Comparison of ENCODE assay signal across 4 cellular contexts in the genomic region with DNA sequence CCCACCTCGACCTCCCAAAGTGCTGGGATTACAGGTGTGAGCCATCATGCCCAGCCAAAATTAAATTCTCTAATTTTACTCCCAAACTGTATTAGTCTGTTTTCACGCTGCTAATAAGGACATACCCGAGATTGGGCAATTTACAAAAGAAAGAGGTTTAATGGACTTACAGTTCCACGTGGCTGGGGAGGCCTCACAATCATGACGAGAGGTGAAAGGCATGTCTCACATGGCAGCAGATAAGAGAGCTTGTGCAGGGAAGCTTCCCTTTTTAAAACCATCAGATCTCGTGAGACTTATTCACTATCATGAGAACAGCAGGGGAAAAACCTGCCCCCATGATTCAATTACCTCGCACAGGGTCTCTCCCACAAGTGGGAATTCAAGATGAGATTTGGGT. TPM values are rescaled to one million over a fixed set of nuclear protein-coding genes. Genes with fewer than 3 reads are reported as not detected.
DNase-seq lines count a peak whose midpoint lies in the region; ATAC-seq, FAIRE-seq and TF ChIP-seq lines count a peak whose summit lies in the region.
"Not testable (repeated sequence)": the region's sequence is repeated elsewhere in the genome, so short reads cannot be mapped to it uniquely, and the experiment has no call there.

No MANE protein-coding gene starts in this region.

- not testable (repeated sequence) for H3K9me3 ChIP-seq in K562 (replicated peaks; ENCODE audit: control insufficient read depth, insufficient read depth, low read depth, low read length); endothelial cell of umbilical vein (replicated peaks; ENCODE audit: control insufficient read depth, insufficient read depth, low read length)

- not testable (repeated sequence) for TF ChIP-seq EP300 in K562 (IDR thresholded peaks at IDR 0.05; ENCODE audit: low read length)

- H3K9me3 Mint-ChIP-seq in GM23338, nephron progenitor cell: not testable (repeated sequence)

- 0 out of 2 replicates have a peak, but pooled peaks cover 10% of the 10 kb centered on the region for H3K4me1 ChIP-seq in GM23338 (ENCODE audit: insufficient read depth)
- not testable (repeated sequence) for H3K4me1 ChIP-seq in K562 (replicated peaks in 1 of 2; ENCODE audit: control insufficient read depth in 2 of 2, insufficient read depth in 2 of 2, low read length in 2 of 2); endothelial cell of umbilical vein (ENCODE audit: control insufficient read depth, extremely low read depth, insufficient read depth, low read length)

- not testable (repeated sequence) for H3K4me3 Mint-ChIP-seq in GM23338, nephron progenitor cell

- not testable (repeated sequence) for TF ChIP-seq POLR2A in K562 (conservative IDR thresholded peaks at IDR 0.05); endothelial cell of umbilical vein (IDR thresholded peaks at IDR 0.05; ENCODE audit: low read depth, low read length)

- not testable (repeated sequence) for H3K27me3 ChIP-seq in GM23338 (ENCODE audit: insufficient read depth); K562 (ENCODE audit: control insufficient read depth in 2 of 2, insufficient read depth in 2 of 2, low read length in 2 of 2); endothelial cell of umbilical vein (ENCODE audit: control insufficient read depth in 2 of 2, insufficient read depth in 2 of 2, low read length in 2 of 2)

- H3K4me3 ChIP-seq in GM23338; K562; endothelial cell of umbilical vein (replicated peaks in 1 of 3; ENCODE audit: insufficient read depth in 1 of 3, low read depth in 1 of 3, low read length in 3 of 3): not testable (repeated sequence)

- not testable (repeated sequence) for H3K79me2 ChIP-seq in GM23338 (replicated peaks; ENCODE audit: insufficient read depth); K562 (ENCODE audit: control insufficient read depth, insufficient read depth, low read length); endothelial cell of umbilical vein (ENCODE audit: control insufficient read depth, insufficient read depth, low read length)

- not testable (repeated sequence) for H3F3A ChIP-seq in GM23338 (replicated peaks; ENCODE audit: low read depth)

- H3K36me3 Mint-ChIP-seq in GM23338 (ENCODE audit: low read depth); nephron progenitor cell (ENCODE audit: low read depth): not testable (repeated sequence)

- POLR2A ChIA-PET in K562 (lab: Yijun Ruan, JAX): interaction anchor here (1.5 to 1.6 kb wide), 3 partner anchors 8 to 26 kb away, joined by 4 read pairs; partner anchors contain the start of gene HNRNPA3
- POLR2A ChIA-PET in endothelial cell of umbilical vein (lab: Charles Lee): not testable (repeated sequence)

- WGBS in K562 (ENCODE audit: insufficient coverage, low coverage, missing lambda C conversion rate): 34% methylated on average over 6 of the region's 7 CpGs

- not testable (repeated sequence) for TF ChIP-seq RAD21 in K562 (CRISPR knock-in tag; conservative IDR thresholded peaks at IDR 0.05 in 1 of 2, IDR thresholded peaks at IDR 0.05 in 1 of 2)

- H3K27ac ChIP-seq in GM23338 (ENCODE audit: low read depth); K562 (ENCODE audit: extremely low read depth, low read depth, low read length); endothelial cell of umbilical vein (ENCODE audit: insufficient read depth, low read depth, low read length): not testable (repeated sequence)

- not testable (repeated sequence) for H3K9me2 ChIP-seq in GM23338 (ENCODE audit: insufficient read depth)

- FAIRE-seq in K562 (lab: Jason Lieb, UNC): not testable (repeated sequence)
- FAIRE-seq in endothelial cell of umbilical vein (lab: Jason Lieb, UNC): peak; percentile 18

- not testable (repeated sequence) for BruUV-seq in K562 (replicated peaks; lab: Mats Ljungman, UMichigan); endothelial cell of umbilical vein (replicated peaks; lab: Mats Ljungman, UMichigan)

- not testable (repeated sequence) for H4K20me1 ChIP-seq in GM23338 (replicated peaks; ENCODE audit: insufficient read depth); K562 (replicated peaks; ENCODE audit: control insufficient read depth, insufficient read depth, low read length); endothelial cell of umbilical vein (replicated peaks; ENCODE audit: control insufficient read depth, extremely low read depth, insufficient read depth, low read length)

- not testable (repeated sequence) for H3K27me3 Mint-ChIP-seq in GM23338 (ENCODE audit: insufficient read depth, low read depth, poor library complexity); nephron progenitor cell (ENCODE audit: low read depth, poor library complexity)

- not testable (repeated sequence) for H3K36me3 ChIP-seq in GM23338 (ENCODE audit: insufficient read depth); K562 (ENCODE audit: control insufficient read depth, insufficient read depth, low read length); endothelial cell of umbilical vein (ENCODE audit: control insufficient read depth in 2 of 2, extremely low read depth in 1 of 2, insufficient read depth in 2 of 2, low read length in 2 of 2)

- in situ Hi-C loops in K562 (cut with MboI): not testable (repeated sequence)

- CTCF ChIA-PET in K562 (lab: Yijun Ruan, JAX; ENCODE audit: low intra/inter-chr PET ratio): not testable (repeated sequence)
- CTCF ChIA-PET in endothelial cell of umbilical vein (lab: Charles Lee): interaction anchor here (1.2 to 1.5 kb wide), 2 partner anchors 9 to 21 kb away, joined by 3 read pairs; no protein-coding TSS in a partner anchor

- H3K4me2 ChIP-seq in GM23338; K562 (ENCODE audit: insufficient read depth, low read length); endothelial cell of umbilical vein (ENCODE audit: insufficient read depth, low read length): not testable (repeated sequence)

- ATAC-seq in GM23338, K562: not testable (repeated sequence)

- not testable (repeated sequence) for TF ChIP-seq CTCF in GM23338 (conservative IDR thresholded peaks at IDR 0.05; ENCODE audit: low read depth in 2 of 2); K562 (IDR thresholded peaks at IDR 0.05 in 2 of 3, conservative IDR thresholded peaks at IDR 0.05 in 1 of 3; ENCODE audit: insufficient read depth in 2 of 3, low read depth in 1 of 3, low read length in 3 of 3); endothelial cell of umbilical vein (IDR thresholded peaks at IDR 0.05; ENCODE audit: extremely low read depth in 1 of 2, insufficient read depth in 1 of 2, low read depth in 1 of 2, low read length in 2 of 2); nephron progenitor cell (IDR thresholded peaks at IDR 0.05)

- dilution Hi-C loops in endothelial cell of umbilical vein (cut with MboI; ENCODE audit: extremely low pct_ligation_motif_present, low sequenced_read_pairs): not testable (repeated sequence)

- not testable (repeated sequence) for DNase-seq in GM23338 (ENCODE audit: low spot score); K562 (ENCODE audit: extremely low read depth in 1 of 4, low spot score in 3 of 4); endothelial cell of umbilical vein (ENCODE audit: low read depth, low spot score); nephron progenitor cell

- H3K9ac ChIP-seq in K562 (ENCODE audit: insufficient read depth in 1 of 2, low read depth in 2 of 2, low read length in 2 of 2); endothelial cell of umbilical vein (replicated peaks; ENCODE audit: extremely low read depth, insufficient read depth, low read length): not testable (repeated sequence)

- H2AFZ ChIP-seq in GM23338: peak overlapping the region; percentile 89
- not testable (repeated sequence) for H2AFZ ChIP-seq in K562 (ENCODE audit: low read depth, low read length); endothelial cell of umbilical vein (ENCODE audit: low read depth, low read length)

- intact Hi-C loops in K562 (cut with micrococcal nuclease); endothelial cell of umbilical vein (cut with micrococcal nuclease): not testable (repeated sequence)

- H3K4me1 Mint-ChIP-seq in GM23338: not testable (repeated sequence)
- H3K4me1 Mint-ChIP-seq in nephron progenitor cell: peaks cover 47% of the 10 kb centered on the region

- not testable (repeated sequence) for H3K9me1 ChIP-seq in K562 (ENCODE audit: control insufficient read depth, insufficient read depth, low read length); endothelial cell of umbilical vein (replicated peaks; ENCODE audit: control insufficient read depth, extremely low read depth, insufficient read depth, low read length)

- not testable (repeated sequence) for H3K27ac Mint-ChIP-seq in GM23338
- H3K27ac Mint-ChIP-seq in nephron progenitor cell: peak overlapping the region; percentile 77

RNA-seq across cellular contexts. Expression of gene HNRNPA3, which starts 26.6 kb away (rescaled TPM):
- 151 and 158 TPM in 2 replicates for total RNA-seq in GM23338 (2014; rRNA removed; shearing (Covaris generic))
- polyA plus RNA-seq in GM23338 (2016; fragmentation: Nextera tagmentation; extraction: Ambion mirVana) (290 and 376 TPM in 2 replicates), K562 (2011; rRNA removed) (150 and 215 TPM in 2 replicates), K562 (2014; fragmentation: Illumina TruSeq; extraction: Trizol) (356 and 381 TPM in 2 replicates), K562 (2014; fragmentation: Nextera tagmentation; extraction: Ambion mirVana) (100 to 1,000 TPM; 108 to 192 TPM), K562 (2014; rRNA removed) (381 and 428 TPM in 2 replicates), endothelial cell of umbilical vein (28.0 and 57.5 TPM in 2 replicates)
- 113 and 428 TPM in 2 replicates for total RNA-seq in K562 (2011; cell fraction: chromatin; rRNA removed; ENCODE audit: low replicate concordance)
- 48.9 and 75.0 TPM in 2 replicates for total RNA-seq in K562 (2011; cell fraction: nucleolus; rRNA removed)
- total RNA-seq in K562 (2011; cell fraction: nucleoplasm; rRNA removed): 198 and 354 TPM in 2 replicates
- total RNA-seq in K562 (2014; rRNA removed) (72.8 and 79.5 TPM in 2 replicates), K562 (2014; rRNA removed; fragmentation: Illumina TruSeq; extraction: Trizol) (130 and 151 TPM in 2 replicates), K562 (2015; rRNA removed; fragmentation: Illumina TruSeq; extraction: Trizol) (112 and 114 TPM in 2 replicates), K562 (2021) (249 and 272 TPM in 2 replicates), endothelial cell of umbilical vein (316 and 322 TPM in 2 replicates)
- polyA plus RNA-seq in K562 (2011; cell fraction: cytosol; rRNA removed): 28.0 and 59.6 TPM in 2 replicates
- polyA plus RNA-seq in K562 (2011; cell fraction: nucleus; rRNA removed): 96.2 and 150 TPM in 2 replicates
- 364 and 720 TPM in 2 replicates for polyA plus RNA-seq in K562 (2012)
- 97.6 and 107 TPM in 2 replicates for polyA minus RNA-seq in K562 (2011; rRNA and poly(A)+ RNA removed)
- 69.7 and 76.8 TPM in 2 replicates for polyA minus RNA-seq in K562 (2011; cell fraction: cytosol; rRNA and poly(A)+ RNA removed)
- 57.9 and 104 TPM in 2 replicates for polyA minus RNA-seq in K562 (2011; cell fraction: nucleus; rRNA and poly(A)+ RNA removed)
- 143 and 159 TPM in 2 replicates for polyA plus RNA-seq in endothelial cell of umbilical vein (2011; cell fraction: cytosol; rRNA removed)
- 136 and 204 TPM in 2 replicates for polyA plus RNA-seq in endothelial cell of umbilical vein (2011; cell fraction: nucleus; rRNA removed)
- 422 and 615 TPM in 2 replicates for polyA plus RNA-seq in endothelial cell of umbilical vein (2012)
- 35.6 and 37.0 TPM in 2 replicates for polyA minus RNA-seq in endothelial cell of umbilical vein
- 18.1 TPM for polyA minus RNA-seq in endothelial cell of umbilical vein (2011; cell fraction: cytosol; rRNA and poly(A)+ RNA removed)
- 70.6 and 119 TPM in 2 replicates for polyA minus RNA-seq in endothelial cell of umbilical vein (2011; cell fraction: nucleus; rRNA and poly(A)+ RNA removed)
